1 cellular context compared by ENCODE assay signal in genomic region chr11:44349328-44349727, GRCh38.
TF ChIP-seq lines count a peak whose summit lies in the region.

No MANE protein-coding gene starts in this region.

TF ChIP-seq in H1, 55 proteins besides CTCF, POLR2A, EP300 and RAD21:
- TF ChIP-seq RXRA (IDR thresholded peaks at IDR 0.05; ENCODE audit: insufficient read depth, low read depth, low read length): no peak
- no peak for TF ChIP-seq POLR2AphosphoS5 (IDR thresholded peaks at IDR 0.05; ENCODE audit: low read depth, low read length)
- no peak for TF ChIP-seq SP1 (IDR thresholded peaks at IDR 0.05; ENCODE audit: low read depth, low read length)
- no peak for TF ChIP-seq GABPA (IDR thresholded peaks at IDR 0.05; ENCODE audit: borderline replicate concordance, insufficient read depth, low read length)
TF ChIP-seq in H1: peak in this region for 0.
